Comparison of ENCODE assay signal across 8 cellular contexts in the genomic region with DNA sequence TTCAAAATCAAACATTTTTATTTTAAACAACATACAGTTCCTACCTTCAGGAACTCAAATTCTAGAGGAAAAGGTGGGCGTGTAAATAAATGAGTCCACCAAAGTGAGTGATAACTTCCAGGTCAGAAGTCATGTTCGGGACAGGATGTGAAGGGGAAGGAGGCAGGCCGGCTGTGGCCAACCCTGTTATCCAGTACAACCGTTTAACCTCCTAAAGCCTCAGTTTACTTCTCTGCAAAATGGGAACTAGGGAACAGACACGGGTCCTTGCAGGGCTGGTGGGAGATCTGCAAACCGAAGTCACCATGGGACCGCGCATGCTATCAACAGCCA. TPM values are rescaled to one million over a fixed set of nuclear protein-coding genes. Genes with fewer than 3 reads are reported as not detected.
DNase-seq lines count a peak whose midpoint lies in the region; ATAC-seq and TF ChIP-seq lines count a peak whose summit lies in the region.

No MANE protein-coding gene starts in this region.

- H3K27me3 Mint-ChIP-seq in central memory CD8-positive, alpha-beta T cell = no peaks in the 10 kb centered on the region

- H3K27ac ChIP-seq in right lobe of liver = peak overlapping the region in 1 of 3 donors; percentile 61
- peak overlapping the region; percentile 89 for H3K27ac ChIP-seq in suprapubic skin

- H3K4me3 ChIP-seq in right lobe of liver = peak overlapping the region; percentile 79 to 93 (median 80)
- peak overlapping the region; percentile 86 for H3K4me3 ChIP-seq in suprapubic skin

- 2% methylated on average over 4 of the region's 8 CpGs for WGBS in right lobe of liver (ENCODE audit: insufficient coverage, low coverage, low lambda C conversion rate, missing lambda C conversion rate)
- under 1% methylated on average over 8 of the region's 8 CpGs for WGBS in suprapubic skin

- TF ChIP-seq POLR2A in right lobe of liver (IDR thresholded peaks at IDR 0.05) (no peak), suprapubic skin (IDR thresholded peaks at IDR 0.05) (no peak)

- H3K9me3 ChIP-seq in right lobe of liver (no peaks in the 10 kb centered on the region), suprapubic skin (no peaks in the 10 kb centered on the region)

- DNase-seq in COLO668 (lab: John Stamatoyannopoulos, UW; ENCODE audit: unreplicated experiment) = peak; percentile 54
- peak; percentile 53 for DNase-seq in RPMI8226
- peak; percentile 16 to 28 for DNase-seq in central memory CD8-positive, alpha-beta T cell (ENCODE audit: low spot score in 2 of 2)
- no peak for DNase-seq in right lobe of liver
- DNase-seq in suprapubic skin (ENCODE audit: low spot score in 2 of 2) = no peak
- DNase-seq in G401 (ENCODE audit: low spot score) = no peak

- peak; percentile 28 for ATAC-seq in GM19395 (IDR thresholded peaks at IDR 0.05; ENCODE audit: unreplicated experiment)
- ATAC-seq in HG03354 (IDR thresholded peaks at IDR 0.05; ENCODE audit: poor library complexity, severe bottlenecking, unreplicated experiment) = peak; percentile 30
- ATAC-seq in central memory CD8-positive, alpha-beta T cell (replicated peaks; ENCODE audit: extremely low read depth, poor library complexity, severe bottlenecking) = peak; percentile 16
- ATAC-seq in right lobe of liver = peak; percentile 4 to 13 (median 7)

- H3K4me1 ChIP-seq in right lobe of liver = peaks cover 0 to 30% (median 0%) of the 10 kb centered on the region in 4 donors
- peaks cover 36% of the 10 kb centered on the region for H3K4me1 ChIP-seq in suprapubic skin

- peaks cover 42% of the 10 kb centered on the region for H3K4me1 Mint-ChIP-seq in central memory CD8-positive, alpha-beta T cell

- peak overlapping the region; percentile 98 for H3K4me3 Mint-ChIP-seq in central memory CD8-positive, alpha-beta T cell

- TF ChIP-seq CTCF in right lobe of liver (IDR thresholded peaks at IDR 0.05) = no peak
- TF ChIP-seq CTCF in suprapubic skin (IDR thresholded peaks at IDR 0.05) = no peak

- H3K27ac Mint-ChIP-seq in central memory CD8-positive, alpha-beta T cell (ENCODE audit: low read depth) = peak overlapping the region; percentile 97

- intact Hi-C loops in right lobe of liver (cut with DNase I) = no loop called here

- H3K36me3 ChIP-seq in right lobe of liver = no peaks in the 10 kb centered on the region
- H3K36me3 ChIP-seq in suprapubic skin = peaks cover 1% of the 10 kb centered on the region

- TF ChIP-seq EP300 in suprapubic skin (IDR thresholded peaks at IDR 0.05) = no peak

- no peaks in the 10 kb centered on the region for H3K27me3 ChIP-seq in right lobe of liver
- no peaks in the 10 kb centered on the region for H3K27me3 ChIP-seq in suprapubic skin

- in situ Hi-C loops in G401 (cut with HindIII; ENCODE audit: low sequenced_read_pairs) = no loop called here

- H3K36me3 Mint-ChIP-seq in central memory CD8-positive, alpha-beta T cell (ENCODE audit: insufficient read depth) = peaks cover 31% of the 10 kb centered on the region

- H3K9me3 Mint-ChIP-seq in central memory CD8-positive, alpha-beta T cell = no peaks in the 10 kb centered on the region

RNA-seq across cellular contexts. Expression of gene EIPR1, which starts 0.4 kb away (rescaled TPM):
- 10 to 100 TPM in 4 of 6 experiments, 1 to 10 TPM in 2; 6.8 to 40.6 (median 11.6) TPM for total RNA-seq in right lobe of liver
- total RNA-seq in suprapubic skin = 10 to 100 TPM; 29.0 to 37.5 (median 30.7) TPM
- total RNA-seq in G401 (2014; rRNA removed; shearing (Covaris generic)) = 54.5 and 69.5 TPM in 2 replicates

RNA-seq across cellular contexts. Expression of gene TRAPPC12, which starts 2.2 kb away (rescaled TPM):
- 10 to 100 TPM; 39.2 to 92.4 (median 47.8) TPM for total RNA-seq in right lobe of liver
- total RNA-seq in suprapubic skin = 100 to 1,000 TPM in 3 of 4 donors, 10 to 100 TPM in 1; 90.2 to 248 (median 157) TPM
- 42.2 and 54.2 TPM in 2 replicates for total RNA-seq in G401 (2014; rRNA removed; shearing (Covaris generic))

Comparison
In these comparisons a context has a peak if more than half of its experiments do, and no peak if none do; other contexts are left out.
1. DNase-seq: peak in COLO668 (single experiment), RPMI8226 (single experiment) and central memory CD8-positive, alpha-beta T cell (2 of 2); none in right lobe of liver (0 of 3), suprapubic skin (0 of 2) and G401 (single experiment).
2. Peak in every context shown above with its lines, with median percentiles within 50 percentile points of each other: ATAC-seq.